In the genomic region with DNA sequence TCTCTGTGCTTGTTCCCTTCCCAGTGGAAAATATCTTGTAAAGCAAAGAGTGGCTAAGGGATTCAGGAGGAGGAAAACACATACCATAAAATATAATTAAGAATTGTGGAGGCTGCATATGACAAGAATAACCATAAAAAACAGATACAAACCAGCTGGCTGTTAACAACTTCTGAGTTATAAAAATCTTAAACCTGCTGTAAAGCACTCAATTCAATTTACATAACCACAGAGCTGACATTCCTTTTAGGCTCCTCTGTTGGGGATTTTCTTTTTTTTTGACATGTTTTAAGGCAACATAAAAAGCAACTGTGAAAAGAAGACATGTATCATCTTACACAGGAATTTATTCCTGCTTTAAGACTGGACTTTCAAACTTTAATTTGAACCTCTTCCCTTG, we compare ENCODE assay signal across 18 cellular contexts.
DNase-seq lines count a peak whose midpoint lies in the region; ATAC-seq, FAIRE-seq and TF ChIP-seq lines count a peak whose summit lies in the region.
"Had no signal": no experiment of that assay in that cellular context is flagged by ENCODE, and none has a peak within 500 bp of the region (broad histone marks: within the 10 kb centered on the region; RNA-seq: fewer than 3 reads in every experiment).

No MANE protein-coding gene starts in this region.

- no peaks in the 10 kb centered on the region for H3K9me3 ChIP-seq in astrocyte (ENCODE audit: insufficient read depth, low read depth, low read length)
- H3K9me3 ChIP-seq in neutrophil: no peaks in the 10 kb centered on the region
- H3K9me3 ChIP-seq: A549 had no signal

- H3K9me3 Mint-ChIP-seq in GM23338 (no peaks in the 10 kb centered on the region), astrocyte (ENCODE audit: unreplicated experiment) (no peaks in the 10 kb centered on the region)
- no peaks in the 10 kb centered on the region for H3K9me3 Mint-ChIP-seq in activated T-cell treated with anti-CD3 and anti-CD28 coated beads, Interleukin-2, amount 50 U/mL, for 4 hours

- H3K27ac ChIP-seq in GM23338 (ENCODE audit: low read depth): no peak overlapping the region
- no peak overlapping the region for H3K27ac ChIP-seq in astrocyte (ENCODE audit: low read depth, low read length)
- H3K27ac ChIP-seq in neutrophil: peak overlapping the region; percentile 46
- H3K27ac ChIP-seq: A549, C4-2B, GM23248 had no signal

- H3K4me3 ChIP-seq in GM23338 (no peak overlapping the region), astrocyte (ENCODE audit: insufficient read depth, low read depth, low read length) (no peak overlapping the region), neutrophil (ENCODE audit: low read depth in 1 of 2, low read length in 1 of 2) (no peak overlapping the region)
- H3K4me3 ChIP-seq: A549, GM23248, K562 had no signal

- H3K4me2 ChIP-seq in GM23338: peak overlapping the region; percentile 18
- no peak overlapping the region for H3K4me2 ChIP-seq in astrocyte (ENCODE audit: low read length)
- H3K4me2 ChIP-seq: A549 had no signal

- ATAC-seq in GM23338: peak; percentile 33; the same call in 1 of the 3 replicates
- no peak for ATAC-seq in activated T-cell treated with anti-CD3 and anti-CD28 coated beads, Interleukin-2, amount 50 U/mL, for 4 hours
- ATAC-seq: A549, HCT116, K562, Panc1 had no signal

- no peaks in the 10 kb centered on the region for H3K9me2 ChIP-seq in GM23338 (ENCODE audit: insufficient read depth)

- H3K27ac Mint-ChIP-seq in GM23338 (no peak overlapping the region), astrocyte (ENCODE audit: unreplicated experiment) (no peak overlapping the region)

- H4K20me1 ChIP-seq in GM23338 (replicated peaks; ENCODE audit: insufficient read depth) (no peaks in the 10 kb centered on the region), astrocyte (ENCODE audit: insufficient read depth, low read length) (no peaks in the 10 kb centered on the region)

- H3K36me3 ChIP-seq in GM23338 (ENCODE audit: insufficient read depth) (no peaks in the 10 kb centered on the region), astrocyte (ENCODE audit: insufficient read depth, low read length) (no peaks in the 10 kb centered on the region), neutrophil (no peaks in the 10 kb centered on the region)

- H3K4me1 Mint-ChIP-seq in GM23338 (peaks cover 11% of the 10 kb centered on the region), astrocyte (ENCODE audit: low read depth, unreplicated experiment) (peaks cover 10% of the 10 kb centered on the region)
- H3K4me1 Mint-ChIP-seq in activated T-cell treated with anti-CD3 and anti-CD28 coated beads, Interleukin-2, amount 50 U/mL, for 4 hours (ENCODE audit: low read depth): no peaks in the 10 kb centered on the region

- no peaks in the 10 kb centered on the region for H3K36me3 Mint-ChIP-seq in GM23338 (ENCODE audit: low read depth)
- no peaks in the 10 kb centered on the region for H3K36me3 Mint-ChIP-seq in astrocyte (ENCODE audit: low read depth, unreplicated experiment)
- no peaks in the 10 kb centered on the region for H3K36me3 Mint-ChIP-seq in activated T-cell treated with anti-CD3 and anti-CD28 coated beads, Interleukin-2, amount 50 U/mL, for 4 hours (ENCODE audit: insufficient read depth)

- DNase-seq in GM23338 (ENCODE audit: low spot score) (peak; percentile 46), astrocyte (ENCODE audit: low read depth) (peak; percentile 18), left kidney (ENCODE audit: low read depth, low spot score) (peak; percentile 66), DMS114 treated with DMSO at 0.1 percent for 48 hours (lab: John Stamatoyannopoulos, UW; ENCODE audit: unreplicated experiment) (no peak), NCI-H510A treated with DMSO at 0.1 percent for 48 hours (lab: John Stamatoyannopoulos, UW) (no peak)
- no peak for DNase-seq in activated T-cell treated with anti-CD3 and anti-CD28 coated beads, Interleukin-2, amount 50 U/mL, for 4 hours
- DNase-seq: GF-D8, GM23248, NCI-H1417 treated with DMSO at 0.1 percent for 48 hours, NCI-H2029 had no signal

- H3K9ac ChIP-seq in astrocyte (ENCODE audit: low read length): no peak overlapping the region
- H3K9ac ChIP-seq: GM23248 had no signal

- H2AFZ ChIP-seq in GM23338 (no peak overlapping the region), astrocyte (ENCODE audit: low read depth, low read length) (no peak overlapping the region)
- H2AFZ ChIP-seq: GM23248 had no signal

- TF ChIP-seq CTCF in GM23338 (conservative IDR thresholded peaks at IDR 0.05; ENCODE audit: low read depth in 2 of 2) (no peak), astrocyte (IDR thresholded peaks at IDR 0.05; ENCODE audit: insufficient read depth, low read depth, low read length) (no peak), neutrophil (IDR thresholded peaks at IDR 0.05) (no peak)

- no peaks in the 10 kb centered on the region for H3F3A ChIP-seq in GM23338 (replicated peaks; ENCODE audit: low read depth)

- H3K27me3 ChIP-seq in GM23338 (ENCODE audit: insufficient read depth): no peaks in the 10 kb centered on the region
- no peaks in the 10 kb centered on the region for H3K27me3 ChIP-seq in astrocyte (ENCODE audit: insufficient read depth, low read length)
- no peaks in the 10 kb centered on the region for H3K27me3 ChIP-seq in neutrophil

- H3K27me3 Mint-ChIP-seq in GM23338 (ENCODE audit: insufficient read depth, low read depth, poor library complexity) (no peaks in the 10 kb centered on the region), astrocyte (ENCODE audit: low read depth, unreplicated experiment) (no peaks in the 10 kb centered on the region)
- H3K27me3 Mint-ChIP-seq in activated T-cell treated with anti-CD3 and anti-CD28 coated beads, Interleukin-2, amount 50 U/mL, for 4 hours (ENCODE audit: low read depth): no peaks in the 10 kb centered on the region

- H3K4me1 ChIP-seq in GM23338 (ENCODE audit: insufficient read depth): peaks cover 7% of the 10 kb centered on the region; the same call in 1 of the 2 replicates
- H3K4me1 ChIP-seq in astrocyte (ENCODE audit: insufficient read depth, low read length): no peaks in the 10 kb centered on the region
- H3K4me1 ChIP-seq in neutrophil (ENCODE audit: control insufficient read depth in 1 of 2, insufficient read depth in 1 of 2, low read depth in 1 of 2, low read length in 1 of 2): peaks cover 12 to 30% of the 10 kb centered on the region in 2 experiments
- H3K4me1 ChIP-seq: A549 had no signal

- H3K79me2 ChIP-seq in GM23338 (replicated peaks; ENCODE audit: insufficient read depth): no peaks in the 10 kb centered on the region
- H3K79me2 ChIP-seq in astrocyte (ENCODE audit: insufficient read depth, low read length): no peaks in the 10 kb centered on the region

- no peak for FAIRE-seq in astrocyte (lab: Jason Lieb, UNC)
- FAIRE-seq: A549, GM12891, GM18507, K562 had no signal

- H3K4me3 Mint-ChIP-seq in GM23338: no peak overlapping the region
- no peak overlapping the region for H3K4me3 Mint-ChIP-seq in astrocyte (ENCODE audit: unreplicated experiment)
- no peak overlapping the region for H3K4me3 Mint-ChIP-seq in activated T-cell treated with anti-CD3 and anti-CD28 coated beads, Interleukin-2, amount 50 U/mL, for 4 hours

TF ChIP-seq in GM23338, 12 proteins besides CTCF, POLR2A, EP300 and RAD21:
- TF ChIP-seq NANOG (IDR thresholded peaks at IDR 0.05; ENCODE audit: borderline replicate concordance): no peak

Comparison
In these comparisons a context has a peak if more than half of its experiments do, and no peak if none do; other contexts are left out.
1. DNase-seq: peak in GM23338 (single experiment), astrocyte (single experiment) and left kidney (single experiment); none in DMS114 treated with DMSO at 0.1 percent for 48 hours (single experiment), activated T-cell treated with anti-CD3 and anti-CD28 coated beads, Interleukin-2, amount 50 U/mL, for 4 hours (single experiment) and NCI-H510A treated with DMSO at 0.1 percent for 48 hours (single experiment).